ENCODE assay signal across 19 cellular contexts in genomic region chr15:35705030-35705884, GRCh38.
DNase-seq lines count a peak whose midpoint lies in the region; ATAC-seq and TF ChIP-seq lines count a peak whose summit lies in the region.
"Had no signal": no experiment of that assay in that cellular context is flagged by ENCODE, and none has a peak within 500 bp of the region (broad histone marks: within the 10 kb centered on the region; RNA-seq: fewer than 3 reads in every experiment).

No MANE protein-coding gene starts in this region.

- DNase-seq in BE2C (peak; percentile 26), adrenal gland (peak in 3 of 7 donors; percentile 10 to 22 (median 20)), heart right ventricle (no peak), neuronal stem cell (ENCODE audit: low spot score) (no peak), mucosa of gallbladder (ENCODE audit: low spot score) (no peak), NCI-H446 (lab: John Stamatoyannopoulos, UW) (no peak), RKO (ENCODE audit: low spot score) (no peak), cortex of kidney (lab: John Stamatoyannopoulos, UW) (no peak)
- DNase-seq: activated CD4-positive, alpha-beta T cell treated with anti-CD3 and anti-CD28 coated beads, Interleukin-2, amount 50 U/mL, for 48 hours; amygdala; CD4-positive, alpha-beta T cell; dorsolateral prefrontal cortex; MV-4-11; NCI-H2171; retina; SHP77 treated with DMSO at 0.1 percent for 48 hours; stimulated activated CD4-positive, alpha-beta T cell treated with anti-CD3 and anti-CD28 coated beads, Interleukin-4, amount 100 ng/mL, for 4 hours had no signal

- TF ChIP-seq POLR2A in adrenal gland (IDR thresholded peaks at IDR 0.05), result no peak

- no peak overlapping the region for H2BK15ac ChIP-seq in neuronal stem cell (ENCODE audit: low read length)

- peak overlapping the region; percentile 2 to 82 (median 78) for H3K27ac ChIP-seq in adrenal gland
- H3K27ac ChIP-seq in heart right ventricle, result peak overlapping the region; percentile 52 to 91 (median 80)
- no peak overlapping the region for H3K27ac ChIP-seq in neuronal stem cell (replicated peaks; ENCODE audit: low read length)
- H3K27ac ChIP-seq: A549 had no signal

- TF ChIP-seq CTCF in BE2C (IDR thresholded peaks at IDR 0.05; ENCODE audit: low read depth, low read length), result no peak
- TF ChIP-seq CTCF in adrenal gland (IDR thresholded peaks at IDR 0.05), result no peak
- no peak for TF ChIP-seq CTCF in heart right ventricle (IDR thresholded peaks at IDR 0.05)

- H3K23ac ChIP-seq in neuronal stem cell (ENCODE audit: low read depth, low read length, poor library complexity), result no peak overlapping the region

- no peak overlapping the region for H2BK120ac ChIP-seq in neuronal stem cell (ENCODE audit: low read depth, low read length)

- no peak overlapping the region for H4K91ac ChIP-seq in neuronal stem cell (ENCODE audit: low read depth, low read length, poor library complexity)

- H3K9me3 ChIP-seq in BE2C (no peaks in the 10 kb centered on the region), adrenal gland (replicated peaks in 1 of 3) (no peaks in the 10 kb centered on the region), heart right ventricle (no peaks in the 10 kb centered on the region), neuronal stem cell (replicated peaks in 1 of 2; ENCODE audit: control insufficient read depth in 2 of 2, insufficient read depth in 1 of 2, low read depth in 1 of 2, low read length in 2 of 2) (no peaks in the 10 kb centered on the region)
- H3K9me3 ChIP-seq: A549 had no signal

- H3K79me1 ChIP-seq in neuronal stem cell (ENCODE audit: low read depth, low read length), result no peaks in the 10 kb centered on the region

- intact Hi-C loops in adrenal gland (cut with DNase I) (no loop called here), heart right ventricle (cut with DNase I) (loop anchor here in 2 of 10 donors (5.0 to 10.0 kb wide), 3 partner anchors 38 to 870 kb away; partner anchors contain the start of genes CDIN1 (in 1 of the 2) and DPH6 (in 1 of the 2))

- H2AK5ac ChIP-seq in neuronal stem cell (ENCODE audit: low read depth, low read length), result no peak overlapping the region

- H3K4me1 ChIP-seq in BE2C, result peaks cover 30% of the 10 kb centered on the region
- H3K4me1 ChIP-seq in adrenal gland (replicated peaks in 1 of 2), result peaks cover 17 to 31% of the 10 kb centered on the region in 2 donors
- peaks cover 0 to 40% (median 25%) of the 10 kb centered on the region in 9 donors for H3K4me1 ChIP-seq in heart right ventricle
- H3K4me1 ChIP-seq in neuronal stem cell (ENCODE audit: control insufficient read depth in 2 of 2, insufficient read depth in 1 of 2, low read depth in 1 of 2, low read length in 2 of 2), result peaks cover 4 to 17% of the 10 kb centered on the region in 2 donors
- H3K4me1 ChIP-seq: A549 had no signal

- no peak overlapping the region for H3K9ac ChIP-seq in neuronal stem cell (ENCODE audit: low read depth, low read length, poor library complexity)

- 48 to 56% (median 54%) methylated on average over 2 of the region's 2 CpGs for WGBS in adrenal gland, 4 donors
- WGBS in heart right ventricle, 2 donors, result 50 to 56% methylated on average over 2 of the region's 2 CpGs
- WGBS in neuronal stem cell (ENCODE audit: extremely low coverage in 2 of 2, insufficient read length in 2 of 2, insufficient replicate concordance in 1 of 2), 2 donors, result no CpG with 5 or more reads among the region's 2 CpGs

- H3K18ac ChIP-seq in neuronal stem cell (ENCODE audit: low read length), result no peak overlapping the region

- no peak overlapping the region for H4K8ac ChIP-seq in neuronal stem cell (ENCODE audit: low read depth, low read length)

- H3K4ac ChIP-seq in neuronal stem cell (ENCODE audit: low read length), result no peak overlapping the region

- no peak overlapping the region for H3K4me2 ChIP-seq in neuronal stem cell (ENCODE audit: insufficient read depth, low read length, poor library complexity, severe bottlenecking)
- H3K4me2 ChIP-seq: A549 had no signal

- H3K27me3 ChIP-seq in BE2C, result no peaks in the 10 kb centered on the region
- H3K27me3 ChIP-seq in adrenal gland, result no peaks in the 10 kb centered on the region
- H3K27me3 ChIP-seq in heart right ventricle, result no peaks in the 10 kb centered on the region
- H3K27me3 ChIP-seq in neuronal stem cell (ENCODE audit: control insufficient read depth in 3 of 3, insufficient read depth in 3 of 3, low read depth in 1 of 3, low read length in 3 of 3), result no peaks in the 10 kb centered on the region
- H3K27me3 ChIP-seq: dorsolateral prefrontal cortex had no signal

- H3K36me3 ChIP-seq in BE2C (no peaks in the 10 kb centered on the region), adrenal gland (replicated peaks in 1 of 2) (no peaks in the 10 kb centered on the region), heart right ventricle (no peaks in the 10 kb centered on the region), neuronal stem cell (replicated peaks in 1 of 2; ENCODE audit: control insufficient read depth in 2 of 2, insufficient read depth in 2 of 2, low read length in 2 of 2) (no peaks in the 10 kb centered on the region)

- H2BK5ac ChIP-seq in neuronal stem cell (ENCODE audit: low read length), result no peak overlapping the region

- H2BK12ac ChIP-seq in neuronal stem cell (ENCODE audit: low read length), result no peak overlapping the region

- H2AFZ ChIP-seq in neuronal stem cell (ENCODE audit: low read length), result peak overlapping the region; percentile 54

- peak in 7 of 8 donors; percentile 41 to 71 (median 55) for ATAC-seq in heart right ventricle
- ATAC-seq: A549, GM12878 had no signal

- H3K14ac ChIP-seq in neuronal stem cell (ENCODE audit: low read length), result no peak overlapping the region

- H3K4me3 ChIP-seq in BE2C (ENCODE audit: low read depth, low read length) (no peak overlapping the region), adrenal gland (no peak overlapping the region), heart right ventricle (no peak overlapping the region), neuronal stem cell (ENCODE audit: low read length in 2 of 2) (no peak overlapping the region)
- H3K4me3 ChIP-seq: A549, dorsolateral prefrontal cortex, GM12878 had no signal
